In genomic region chr19:52336976-52337375, GRCh38 we compare ENCODE assay signal across 9 cellular contexts. TPM values are rescaled to one million over a fixed set of nuclear protein-coding genes. Genes with fewer than 3 reads are reported as not detected.
DNase-seq lines count a peak whose midpoint lies in the region; TF ChIP-seq lines count a peak whose summit lies in the region.
"Had no signal": no experiment of that assay in that cellular context is flagged by ENCODE, and none has a peak within 500 bp of the region (broad histone marks: within the 10 kb centered on the region; RNA-seq: fewer than 3 reads in every experiment).

No MANE protein-coding gene starts in this region.

- H3K9me3 ChIP-seq in suprapubic skin: peaks cover 8% of the 10 kb centered on the region

- H3K4me1 ChIP-seq in suprapubic skin: peaks cover 9% of the 10 kb centered on the region

- peaks cover 59% of the 10 kb centered on the region for H3K9me3 Mint-ChIP-seq in T-helper 2 cell treated with Interferon-gamma antibody and Interleukin-4, amounts not matched to agents 5 μg/mL and 100 μg/mL, for 36 hours
- peaks cover 4% of the 10 kb centered on the region for H3K9me3 Mint-ChIP-seq in activated naive CD8-positive, alpha-beta T cell (ENCODE audit: low read depth)

- TF ChIP-seq POLR2A in suprapubic skin (IDR thresholded peaks at IDR 0.05): no peak

- no peak overlapping the region for H3K27ac ChIP-seq in suprapubic skin
- H3K27ac ChIP-seq: KMS-11 had no signal

- no peaks in the 10 kb centered on the region for H3K36me3 ChIP-seq in kidney epithelial cell (ENCODE audit: control insufficient read depth, insufficient read depth, low read length)
- H3K36me3 ChIP-seq in suprapubic skin: no peaks in the 10 kb centered on the region

- no peaks in the 10 kb centered on the region for H3K27me3 Mint-ChIP-seq in T-helper 2 cell treated with Interferon-gamma antibody and Interleukin-4, amounts not matched to agents 5 μg/mL and 100 μg/mL, for 36 hours (ENCODE audit: low read depth)
- H3K27me3 Mint-ChIP-seq in activated naive CD8-positive, alpha-beta T cell: no peaks in the 10 kb centered on the region

- H3K27ac Mint-ChIP-seq in T-helper 2 cell treated with Interferon-gamma antibody and Interleukin-4, amounts not matched to agents 5 μg/mL and 100 μg/mL, for 36 hours: peak overlapping the region; percentile 94
- H3K27ac Mint-ChIP-seq in activated naive CD8-positive, alpha-beta T cell: peak overlapping the region; percentile 94

- no peaks in the 10 kb centered on the region for H3K27me3 ChIP-seq in kidney epithelial cell (ENCODE audit: control insufficient read depth, insufficient read depth, low read length)
- H3K27me3 ChIP-seq in suprapubic skin: no peaks in the 10 kb centered on the region

- TF ChIP-seq CTCF in kidney epithelial cell (IDR thresholded peaks at IDR 0.05; ENCODE audit: insufficient read depth, low read length, poor library complexity, severe bottlenecking): no peak
- TF ChIP-seq CTCF in suprapubic skin (IDR thresholded peaks at IDR 0.05): no peak

- H3K4me3 ChIP-seq in kidney epithelial cell (ENCODE audit: low read depth, low read length) (peak overlapping the region; percentile 57), suprapubic skin (peak overlapping the region; percentile 68)

- WGBS in suprapubic skin: 4% methylated on average over 3 of the region's 3 CpGs

- H3K4me3 Mint-ChIP-seq in T-helper 2 cell treated with Interferon-gamma antibody and Interleukin-4, amounts not matched to agents 5 μg/mL and 100 μg/mL, for 36 hours: peak overlapping the region; percentile 91
- peak overlapping the region; percentile 96 for H3K4me3 Mint-ChIP-seq in activated naive CD8-positive, alpha-beta T cell

- peaks cover 15% of the 10 kb centered on the region for H3K36me3 Mint-ChIP-seq in T-helper 2 cell treated with Interferon-gamma antibody and Interleukin-4, amounts not matched to agents 5 μg/mL and 100 μg/mL, for 36 hours (ENCODE audit: low read depth)
- peaks cover 24% of the 10 kb centered on the region for H3K36me3 Mint-ChIP-seq in activated naive CD8-positive, alpha-beta T cell

- DNase-seq in T-helper 2 cell treated with Interferon-gamma antibody and Interleukin-4, amounts not matched to agents 5 μg/mL and 100 μg/mL, for 36 hours (ENCODE audit: low spot score): no peak
- DNase-seq in T-helper 2 cell: no peak
- DNase-seq in kidney epithelial cell (ENCODE audit: low read depth): no peak
- DNase-seq in suprapubic skin (ENCODE audit: low spot score in 2 of 2): no peak
- no peak for DNase-seq in iPS-NIHi7 (ENCODE audit: extremely low spot score)
- DNase-seq in stimulated activated CD8-positive, alpha-beta memory T cell treated with anti-CD3 and anti-CD28 coated beads, Interleukin-4, amount 100 ng/mL, for 48 hours: no peak
- DNase-seq in C1 segment of cervical spinal cord (lab: John Stamatoyannopoulos, UW): no peak

- H3K4me1 Mint-ChIP-seq in T-helper 2 cell treated with Interferon-gamma antibody and Interleukin-4, amounts not matched to agents 5 μg/mL and 100 μg/mL, for 36 hours (ENCODE audit: low read depth): peaks cover 12% of the 10 kb centered on the region
- peaks cover 13% of the 10 kb centered on the region for H3K4me1 Mint-ChIP-seq in activated naive CD8-positive, alpha-beta T cell (ENCODE audit: low read depth)

- no peak for TF ChIP-seq EP300 in suprapubic skin (IDR thresholded peaks at IDR 0.05)

RNA-seq across cellular contexts. Expression of gene ZNF610, which starts 0.9 kb away (rescaled TPM):
- 4.5 and 5.8 TPM in 2 replicates for total RNA-seq in kidney epithelial cell
- 1 to 10 TPM; 1.0 to 5.3 (median 1.2) TPM for total RNA-seq in suprapubic skin

RNA-seq across cellular contexts. Expression of gene ZNF880, which starts 32.7 kb away (rescaled TPM):
- 20.9 and 22.9 TPM in 2 replicates for total RNA-seq in kidney epithelial cell
- 10 to 100 TPM; 12.1 to 30.5 (median 17.5) TPM for total RNA-seq in suprapubic skin

RNA-seq across cellular contexts. Expression of gene ZNF480, which starts 40.0 kb away (rescaled TPM):
- 8.0 and 11.0 TPM in 2 replicates for total RNA-seq in kidney epithelial cell
- 10 to 100 TPM in 1 of 4 donors, 1 to 10 TPM in 3; 4.3 to 11.4 (median 7.2) TPM for total RNA-seq in suprapubic skin
